Comparison of ENCODE assay signal across 1 cellular context in the genomic region with DNA sequence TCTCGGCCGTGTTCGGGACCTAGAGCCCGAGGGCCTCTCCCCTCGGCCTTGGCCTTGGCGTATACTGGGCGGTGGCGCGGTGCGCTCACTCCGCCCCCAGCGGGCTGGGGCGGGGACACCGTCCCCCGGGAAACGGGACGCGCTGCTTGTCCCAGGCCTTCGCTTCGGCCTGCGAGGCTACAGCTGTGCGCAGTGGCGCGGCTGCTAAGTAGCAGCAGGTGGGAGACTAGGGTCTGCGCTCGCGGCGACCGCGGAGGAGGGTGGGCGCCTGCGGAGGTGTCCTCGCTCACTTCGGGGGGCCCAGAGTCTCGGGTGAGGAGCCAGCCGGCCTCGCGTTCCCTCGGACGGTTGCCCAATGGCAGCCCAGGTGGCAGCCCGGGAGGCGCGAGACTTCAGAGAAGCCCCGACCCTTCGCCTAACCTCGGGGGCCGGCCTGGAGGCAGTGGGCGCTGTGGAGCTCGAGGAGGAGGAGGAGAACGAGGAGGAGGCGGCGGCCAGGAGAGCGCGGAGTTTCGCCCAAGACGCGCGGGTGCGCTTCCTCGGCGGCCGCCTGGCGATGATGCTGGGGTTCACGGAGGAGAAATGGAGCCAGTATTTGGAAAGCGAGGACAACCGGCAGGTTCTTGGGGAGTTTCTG.
TF ChIP-seq lines count a peak whose summit lies in the region.

A gene with protein sequence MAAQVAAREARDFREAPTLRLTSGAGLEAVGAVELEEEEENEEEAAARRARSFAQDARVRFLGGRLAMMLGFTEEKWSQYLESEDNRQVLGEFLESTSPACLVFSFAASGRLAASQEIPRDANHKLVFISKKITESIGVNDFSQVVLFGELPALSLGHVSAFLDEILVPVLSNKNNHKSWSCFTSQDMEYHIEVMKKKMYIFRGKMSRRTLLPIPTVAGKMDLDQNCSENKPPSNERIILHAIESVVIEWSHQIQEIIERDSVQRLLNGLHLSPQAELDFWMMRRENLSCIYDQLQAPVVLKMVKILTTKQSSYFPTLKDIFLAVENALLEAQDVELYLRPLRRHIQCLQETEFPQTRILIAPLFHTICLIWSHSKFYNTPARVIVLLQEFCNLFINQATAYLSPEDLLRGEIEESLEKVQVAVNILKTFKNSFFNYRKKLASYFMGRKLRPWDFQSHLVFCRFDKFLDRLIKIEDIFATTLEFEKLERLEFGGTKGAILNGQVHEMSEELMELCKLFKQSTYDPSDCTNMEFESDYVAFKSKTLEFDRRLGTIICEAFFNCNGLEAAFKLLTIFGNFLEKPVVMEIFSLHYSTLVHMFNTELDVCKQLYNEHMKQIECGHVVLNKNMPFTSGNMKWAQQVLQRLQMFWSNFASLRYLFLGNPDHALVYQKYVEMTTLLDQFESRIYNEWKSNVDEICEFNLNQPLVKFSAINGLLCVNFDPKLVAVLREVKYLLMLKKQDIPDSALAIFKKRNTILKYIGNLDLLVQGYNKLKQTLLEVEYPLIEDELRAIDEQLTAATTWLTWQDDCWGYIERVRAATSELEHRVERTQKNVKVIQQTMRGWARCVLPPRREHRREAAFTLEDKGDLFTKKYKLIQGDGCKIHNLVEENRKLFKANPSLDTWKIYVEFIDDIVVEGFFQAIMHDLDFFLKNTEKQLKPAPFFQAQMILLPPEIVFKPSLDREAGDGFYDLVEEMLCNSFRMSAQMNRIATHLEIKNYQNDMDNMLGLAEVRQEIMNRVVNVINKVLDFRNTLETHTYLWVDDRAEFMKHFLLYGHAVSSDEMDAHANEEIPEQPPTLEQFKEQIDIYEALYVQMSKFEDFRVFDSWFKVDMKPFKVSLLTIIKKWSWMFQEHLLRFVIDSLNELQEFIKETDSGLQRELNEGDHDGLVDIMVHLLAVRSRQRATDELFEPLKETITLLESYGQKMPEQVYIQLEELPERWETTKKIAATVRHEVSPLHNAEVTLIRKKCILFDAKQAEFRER (N-terminal part only) (plus strand): TSS at position 149 of the 637 bp plus-strand sequence. CDS start 207 bp downstream, at position 356.

TF ChIP-seq in K562, 482 proteins besides CTCF, POLR2A, EP300 and RAD21 (continued from another document):
- TF ChIP-seq SETDB1 (IDR thresholded peaks at IDR 0.05; ENCODE audit: low read length) (no peak), RFX1 (IDR thresholded peaks at IDR 0.05) (peak; percentile 50; the same call in 1 of the 2 replicates), GABPB1 (CRISPR knock-in tag; IDR thresholded peaks at IDR 0.05) (no peak), FOXA3 (CRISPR knock-in tag; conservative IDR thresholded peaks at IDR 0.05 in 1 of 2, IDR thresholded peaks at IDR 0.05 in 1 of 2) (no peak), SNRNP70 (optimal IDR thresholded peaks at IDR 0.05; ENCODE audit: low read depth, low read length) (no peak), ZNF165 (CRISPR knock-in tag; IDR thresholded peaks at IDR 0.05; ENCODE audit: borderline replicate concordance) (no peak)
